ENCODE assay signal across 22 cellular contexts in the genomic region with DNA sequence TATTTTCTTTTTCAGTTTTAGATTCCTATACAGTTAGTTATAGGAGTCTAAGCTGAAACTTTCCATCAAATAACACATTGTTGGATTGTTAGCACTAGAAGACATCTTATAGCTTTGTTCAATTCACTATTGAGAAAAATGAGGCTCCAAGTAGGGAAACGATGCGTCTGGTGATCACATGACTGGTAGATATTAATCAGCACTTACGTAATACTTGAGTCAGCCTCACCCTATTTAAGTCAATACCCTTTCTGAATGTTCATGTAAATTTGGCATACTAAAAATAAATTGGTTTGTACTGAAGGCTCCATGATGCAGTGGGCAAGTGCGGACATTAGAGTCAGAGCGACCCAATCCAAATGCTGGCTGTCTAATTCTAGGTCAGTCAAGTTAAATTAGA.
DNase-seq lines count a peak whose midpoint lies in the region; ATAC-seq, FAIRE-seq and TF ChIP-seq lines count a peak whose summit lies in the region.
"Had no signal": no experiment of that assay in that cellular context is flagged by ENCODE, and none has a peak within 500 bp of the region (broad histone marks: within the 10 kb centered on the region; RNA-seq: fewer than 3 reads in every experiment).

No MANE protein-coding gene starts in this region.

- 85% methylated on average over 5 of the region's 5 CpGs for WGBS in A549 (ENCODE audit: missing lambda C conversion rate)

- H3K4me3 ChIP-seq in A549 (no peak overlapping the region), fibroblast of lung (replicated peaks in 1 of 4; ENCODE audit: control extremely low read depth in 1 of 4, insufficient read depth in 1 of 4, low read depth in 3 of 4, low read length in 4 of 4) (no peak overlapping the region), colonic mucosa (no peak overlapping the region)
- no peak overlapping the region for H3K4me3 ChIP-seq in effector memory CD4-positive, alpha-beta T cell (ENCODE audit: insufficient read depth, low read depth, low read length, poor library complexity, severe bottlenecking)
- H3K4me3 ChIP-seq: left ventricle myocardium inferior had no signal

- TF ChIP-seq EP300 in A549 (IDR thresholded peaks at IDR 0.05), result no peak

- no peak overlapping the region; the same call in 2 of the 3 replicates for H3K4me2 ChIP-seq in A549
- peak overlapping the region; percentile 18 for H3K4me2 ChIP-seq in fibroblast of lung (ENCODE audit: extremely low read depth, insufficient read depth, low read length)

- no peak for TF ChIP-seq POLR2A in A549 (IDR thresholded peaks at IDR 0.05; ENCODE audit: low read length)

- peaks cover 3% of the 10 kb centered on the region for H3K9me3 Mint-ChIP-seq in HFFc6
- no peaks in the 10 kb centered on the region for H3K9me3 Mint-ChIP-seq in glutamatergic neuron (ENCODE audit: unreplicated experiment)
- H3K9me3 Mint-ChIP-seq: CD4-positive, alpha-beta T cell had no signal

- H4K20me1 ChIP-seq in fibroblast of lung (ENCODE audit: control insufficient read depth, extremely low read depth, insufficient read depth, low read length), result no peaks in the 10 kb centered on the region

- intact Hi-C loops in colonic mucosa (cut with DNase I), result no loop called here

- H3K27me3 ChIP-seq in fibroblast of lung (ENCODE audit: control insufficient read depth, insufficient read depth, low read length) (no peaks in the 10 kb centered on the region), colonic mucosa (no peaks in the 10 kb centered on the region)
- no peaks in the 10 kb centered on the region for H3K27me3 ChIP-seq in effector memory CD4-positive, alpha-beta T cell (replicated peaks; ENCODE audit: control insufficient read depth, insufficient read depth, low read length, poor library complexity, severe bottlenecking)

- FAIRE-seq in A549 (lab: Jason Lieb, UNC), result no peak
- FAIRE-seq: urothelium cell line had no signal

- no peak for TF ChIP-seq RAD21 in A549 (conservative IDR thresholded peaks at IDR 0.05 in 1 of 2, IDR thresholded peaks at IDR 0.05 in 1 of 2)

- no peak overlapping the region for H2AFZ ChIP-seq in fibroblast of lung (ENCODE audit: low read length)

- CTCF ChIA-PET in A549 (lab: Yijun Ruan, JAX), result interaction anchor here (1.1 kb wide), 1 partner anchor 27 kb away, joined by 3 read pairs; no protein-coding TSS in a partner anchor

- H3K36me3 ChIP-seq in fibroblast of lung (ENCODE audit: control insufficient read depth, insufficient read depth, low read length) (no peaks in the 10 kb centered on the region), colonic mucosa (no peaks in the 10 kb centered on the region)
- no peaks in the 10 kb centered on the region for H3K36me3 ChIP-seq in effector memory CD4-positive, alpha-beta T cell (ENCODE audit: control insufficient read depth, insufficient read depth, low read length)
- H3K36me3 ChIP-seq: left ventricle myocardium inferior had no signal

- H3K9me3 ChIP-seq in A549, result peaks cover 6% of the 10 kb centered on the region; the same call in 1 of the 3 replicates
- no peaks in the 10 kb centered on the region for H3K9me3 ChIP-seq in fibroblast of lung (ENCODE audit: control insufficient read depth, insufficient read depth, low read depth, low read length)
- H3K9me3 ChIP-seq in effector memory CD4-positive, alpha-beta T cell (ENCODE audit: control insufficient read depth, low read length), result no peaks in the 10 kb centered on the region
- no peaks in the 10 kb centered on the region for H3K9me3 ChIP-seq in colonic mucosa

- H3K27me3 Mint-ChIP-seq in HFFc6 (ENCODE audit: insufficient read depth) (no peaks in the 10 kb centered on the region), glutamatergic neuron (ENCODE audit: unreplicated experiment) (peaks cover 1% of the 10 kb centered on the region)

- H3K27ac Mint-ChIP-seq in HFFc6, result 0 out of 2 replicates have a peak overlapping the region, but pooled peaks have one; percentile 34
- H3K27ac Mint-ChIP-seq in glutamatergic neuron (ENCODE audit: unreplicated experiment), result no peak overlapping the region
- H3K27ac Mint-ChIP-seq: activated T-helper 17 cell treated with anti-CD3 and anti-CD28 coated beads, Interleukin-2, amount 50 U/mL, for 72 hours; CD4-positive, alpha-beta T cell had no signal

- peaks cover 24% of the 10 kb centered on the region for H3K4me1 Mint-ChIP-seq in HFFc6 (ENCODE audit: low read depth)
- H3K4me1 Mint-ChIP-seq in glutamatergic neuron (ENCODE audit: low read depth, unreplicated experiment), result peaks cover 2% of the 10 kb centered on the region
- H3K4me1 Mint-ChIP-seq: activated T-helper 17 cell treated with anti-CD3 and anti-CD28 coated beads, Interleukin-2, amount 50 U/mL, for 72 hours had no signal

- peaks cover 7% of the 10 kb centered on the region; the same call in 1 of the 2 replicates for H3K36me3 Mint-ChIP-seq in HFFc6 (ENCODE audit: low read depth)
- H3K36me3 Mint-ChIP-seq in glutamatergic neuron (ENCODE audit: unreplicated experiment), result no peaks in the 10 kb centered on the region

- ATAC-seq in A549 (no peak), HG03520 (IDR thresholded peaks at IDR 0.05; ENCODE audit: unreplicated experiment) (no peak)
- ATAC-seq: activated CD4-positive, CD25-positive, alpha-beta regulatory T cell treated with anti-CD3 and anti-CD28 coated beads, Interleukin-2, amount 50 U/mL, for 24 hours; activated T-helper 17 cell treated with anti-CD3 and anti-CD28 coated beads, Interleukin-2, amount 50 U/mL, for 72 hours; Right ventricle myocardium inferior; sciatic nerve had no signal

- H3K9ac ChIP-seq in fibroblast of lung (ENCODE audit: insufficient read depth, low read length) (no peak overlapping the region), colonic mucosa (ENCODE audit: low read depth in 2 of 2, low read length in 2 of 2) (no peak overlapping the region)

- DNase-seq in A549 (ENCODE audit: low read depth in 1 of 2, low spot score in 1 of 2) (no peak), HFFc6 (peak; percentile 50), RKO (ENCODE audit: low spot score) (peak; percentile 32), fibroblast of lung (ENCODE audit: low read depth in 2 of 2) (peak; percentile 77 to 80), colonic mucosa (no peak), glutamatergic neuron (no peak)
- DNase-seq in effector memory CD4-positive, alpha-beta T cell, result no peak
- DNase-seq: CD4-positive, alpha-beta T cell; central memory CD4-positive, alpha-beta T cell; DMS79; KBM-7; left ventricle myocardium inferior; NCI-H1436; NCI-H2171 treated with DMSO at 0.1 percent for 48 hours; NCI-H82; stimulated activated CD4-positive, alpha-beta T cell treated with anti-CD3 and anti-CD28 coated beads, Interleukin-2, amount 100 ng/mL, for 48 hours had no signal

- POLR2A ChIA-PET in A549 (lab: Yijun Ruan, JAX), result no interaction called here

- H3K79me2 ChIP-seq in fibroblast of lung (ENCODE audit: control insufficient read depth, insufficient read depth, low read length), result no peaks in the 10 kb centered on the region

- H3K4me3 Mint-ChIP-seq in HFFc6 (no peak overlapping the region), glutamatergic neuron (ENCODE audit: unreplicated experiment) (no peak overlapping the region)
- H3K4me3 Mint-ChIP-seq: activated T-helper 17 cell treated with anti-CD3 and anti-CD28 coated beads, Interleukin-2, amount 50 U/mL, for 72 hours; CD4-positive, alpha-beta T cell had no signal

- peaks cover 13% of the 10 kb centered on the region; the same call in 2 of the 3 replicates for H3K4me1 ChIP-seq in A549
- no peaks in the 10 kb centered on the region for H3K4me1 ChIP-seq in fibroblast of lung (ENCODE audit: control insufficient read depth, extremely low read depth, insufficient read depth, low read length)
- no peaks in the 10 kb centered on the region for H3K4me1 ChIP-seq in effector memory CD4-positive, alpha-beta T cell (ENCODE audit: control insufficient read depth, insufficient read depth, low read length, poor library complexity, severe bottlenecking)
- H3K4me1 ChIP-seq in colonic mucosa, result no peaks in the 10 kb centered on the region
- H3K4me1 ChIP-seq: left ventricle myocardium inferior had no signal

- no peak overlapping the region for H3K27ac ChIP-seq in A549
- H3K27ac ChIP-seq in fibroblast of lung (ENCODE audit: insufficient read depth, low read length), result no peak overlapping the region
- no peak overlapping the region for H3K27ac ChIP-seq in effector memory CD4-positive, alpha-beta T cell (ENCODE audit: insufficient read depth, low read length, poor library complexity, severe bottlenecking)
- H3K27ac ChIP-seq in colonic mucosa, result no peak overlapping the region
- H3K27ac ChIP-seq: left ventricle myocardium inferior had no signal

- no peak for TF ChIP-seq CTCF in A549 (IDR thresholded peaks at IDR 0.05)
- no peak for TF ChIP-seq CTCF in HFFc6 (IDR thresholded peaks at IDR 0.05)
- TF ChIP-seq CTCF in fibroblast of lung (conservative IDR thresholded peaks at IDR 0.05 in 1 of 2, IDR thresholded peaks at IDR 0.05 in 1 of 2; ENCODE audit: low read depth in 1 of 2, low read length in 2 of 2), result no peak
- no peak for TF ChIP-seq CTCF in colonic mucosa (IDR thresholded peaks at IDR 0.05)
- TF ChIP-seq CTCF in glutamatergic neuron (IDR thresholded peaks at IDR 0.05; ENCODE audit: partially characterized antibody, unreplicated experiment), result no peak

TF ChIP-seq in A549, 52 proteins besides CTCF, POLR2A, EP300 and RAD21 (continues in another document):
- TF ChIP-seq, protein P1, sequence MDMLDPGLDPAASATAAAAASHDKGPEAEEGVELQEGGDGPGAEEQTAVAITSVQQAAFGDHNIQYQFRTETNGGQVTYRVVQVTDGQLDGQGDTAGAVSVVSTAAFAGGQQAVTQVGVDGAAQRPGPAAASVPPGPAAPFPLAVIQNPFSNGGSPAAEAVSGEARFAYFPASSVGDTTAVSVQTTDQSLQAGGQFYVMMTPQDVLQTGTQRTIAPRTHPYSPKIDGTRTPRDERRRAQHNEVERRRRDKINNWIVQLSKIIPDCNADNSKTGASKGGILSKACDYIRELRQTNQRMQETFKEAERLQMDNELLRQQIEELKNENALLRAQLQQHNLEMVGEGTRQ (IDR thresholded peaks at IDR 0.05), result 0 out of 2 replicates have a peak, but pooled peaks have one; percentile 13
- TF ChIP-seq, protein P2, sequence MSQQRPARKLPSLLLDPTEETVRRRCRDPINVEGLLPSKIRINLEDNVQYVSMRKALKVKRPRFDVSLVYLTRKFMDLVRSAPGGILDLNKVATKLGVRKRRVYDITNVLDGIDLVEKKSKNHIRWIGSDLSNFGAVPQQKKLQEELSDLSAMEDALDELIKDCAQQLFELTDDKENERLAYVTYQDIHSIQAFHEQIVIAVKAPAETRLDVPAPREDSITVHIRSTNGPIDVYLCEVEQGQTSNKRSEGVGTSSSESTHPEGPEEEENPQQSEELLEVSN (IDR thresholded peaks at IDR 0.05; ENCODE audit: borderline replicate concordance, low read depth), result no peak
- 0 out of 4 replicates have a peak, but pooled peaks of 1 of the 2 experiments have one; percentile 8 for TF ChIP-seq CEBPB (IDR thresholded peaks at IDR 0.05)

Comparison
In these comparisons a context has a peak if more than half of its experiments do, and no peak if none do; other contexts are left out.
1. DNase-seq: peak in HFFc6 (single experiment), RKO (single experiment) and fibroblast of lung (2 of 2); none in A549 (0 of 2), effector memory CD4-positive, alpha-beta T cell (0 of 3), colonic mucosa (single experiment) and glutamatergic neuron (single experiment).